Comparison of ENCODE assay signal across 27 cellular contexts in genomic region chr5:149725296-149725695, GRCh38.
"Had no signal": no experiment of that assay in that cellular context is flagged by ENCODE, and none has a peak within 500 bp of the region (broad histone marks: within the 10 kb centered on the region; RNA-seq: fewer than 3 reads in every experiment).

No MANE protein-coding gene starts in this region.

- H3K4me3 ChIP-seq: coronary artery, gastroesophageal sphincter, heart right ventricle, lung, ovary, psoas muscle, skin epidermis, suprapubic skin had no signal

- H3K4me1 Mint-ChIP-seq: immature natural killer cell, natural killer cell had no signal

- H3K36me3 Mint-ChIP-seq: immature natural killer cell, memory B cell, natural killer cell had no signal

- H3K9me3 ChIP-seq: gastroesophageal sphincter, heart right ventricle, ovary, psoas muscle, suprapubic skin had no signal

- H3K36me3 ChIP-seq: gastroesophageal sphincter, heart right ventricle, ovary, suprapubic skin had no signal

- DNase-seq: dermis blood vessel endothelial cell; foreskin keratinocyte; heart right ventricle; hippocampal formation; immature natural killer cell; islet precursor cell; kidney glomerular epithelial cell; left colon; left ventricle myocardium superior; natural killer cell; occipital lobe; ovary; posterior cingulate gyrus; psoas muscle; right cardiac atrium; stimulated activated CD4-positive, alpha-beta T cell treated with anti-CD3 and anti-CD28 coated beads, Interleukin-15, amount 100 ng/mL, for 24 hours; stimulated activated CD4-positive, alpha-beta T cell treated with anti-CD3 and anti-CD28 coated beads, Interleukin-2, amount 100 ng/mL, for 48 hours; stimulated activated CD8-positive, alpha-beta memory T cell treated with anti-CD3 and anti-CD28 coated beads, Interleukin-4, amount 100 ng/mL, for 48 hours; stimulated activated naive CD4-positive, alpha-beta T cell; trophoblast cell had no signal

- H3K27ac Mint-ChIP-seq: immature natural killer cell, memory B cell, natural killer cell had no signal

- H3K27me3 ChIP-seq: gastroesophageal sphincter, heart right ventricle, ovary, suprapubic skin had no signal

- H3K27ac ChIP-seq: coronary artery, foreskin keratinocyte, gastroesophageal sphincter, ovary, psoas muscle, skin epidermis, suprapubic skin had no signal

- H3K4me3 Mint-ChIP-seq: immature natural killer cell; memory B cell; natural killer cell; stimulated activated naive CD8-positive, alpha-beta T cell treated with anti-CD3 and anti-CD28 coated beads, Interleukin-15, amount 100 ng/mL, for 72 hours had no signal

- H3K27me3 Mint-ChIP-seq: stimulated activated naive CD8-positive, alpha-beta T cell treated with anti-CD3 and anti-CD28 coated beads, Interleukin-15, amount 100 ng/mL, for 72 hours had no signal

- ATAC-seq: foreskin keratinocyte, gastroesophageal sphincter, heart right ventricle, left colon, left ventricle myocardium superior, natural killer cell, psoas muscle, right cardiac atrium had no signal

- H3K4me1 ChIP-seq: psoas muscle had no signal

- H3K9me3 Mint-ChIP-seq: immature natural killer cell; memory B cell; natural killer cell; stimulated activated naive CD8-positive, alpha-beta T cell treated with anti-CD3 and anti-CD28 coated beads, Interleukin-15, amount 100 ng/mL, for 72 hours had no signal
